In the genomic region with DNA sequence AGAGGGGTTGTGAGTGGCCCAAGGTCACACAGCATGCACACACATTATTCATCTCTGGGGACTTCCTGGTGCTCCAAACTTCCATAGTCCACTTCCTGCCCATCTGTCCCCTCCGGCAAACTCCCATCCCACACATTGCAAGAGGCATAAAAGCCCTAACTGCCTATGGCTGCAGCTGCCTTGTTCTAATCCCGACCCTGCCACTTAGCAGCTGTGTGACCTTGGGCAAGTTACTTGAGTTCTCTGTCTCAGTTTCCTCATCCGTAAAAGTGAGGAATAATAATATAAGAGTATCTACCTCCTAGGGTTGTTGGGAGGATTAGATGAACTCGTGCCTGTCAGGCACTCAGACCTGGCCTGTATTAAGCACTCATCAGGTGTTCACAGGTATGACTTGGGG, we compare ENCODE assay signal across 14 cellular contexts.
"Had no signal": no experiment of that assay in that cellular context is flagged by ENCODE, and none has a peak within 500 bp of the region (broad histone marks: within the 10 kb centered on the region; RNA-seq: fewer than 3 reads in every experiment).

No MANE protein-coding gene starts in this region.

- H3K27ac Mint-ChIP-seq: activated CD4-positive, alpha-beta memory T cell treated with anti-CD3 and anti-CD28 coated beads, Interleukin-2, amount 10 ng/mL, durations not matched to agents 7 days and 5 days; activated CD8-positive, alpha-beta memory T cell treated with anti-CD3 and anti-CD28 coated beads, Interleukin-2, amount 10 ng/mL, durations not matched to agents 7 days and 5 days; activated naive CD4-positive, alpha-beta T cell treated with anti-CD3 and anti-CD28 coated beads for 36 hours; activated T-helper 17 cell treated with anti-CD3 and anti-CD28 coated beads, Interleukin-2, amount 50 U/mL, for 72 hours; naive thymus-derived CD4-positive, alpha-beta T cell had no signal

- H3K36me3 Mint-ChIP-seq: activated CD8-positive, alpha-beta memory T cell treated with anti-CD3 and anti-CD28 coated beads, Interleukin-2, amount 10 ng/mL, durations not matched to agents 7 days and 5 days; brain; naive thymus-derived CD4-positive, alpha-beta T cell had no signal

- H3K27me3 Mint-ChIP-seq: activated CD8-positive, alpha-beta memory T cell treated with anti-CD3 and anti-CD28 coated beads, Interleukin-2, amount 10 ng/mL, durations not matched to agents 7 days and 5 days; activated T-helper 17 cell treated with anti-CD3 and anti-CD28 coated beads, Interleukin-2, amount 50 U/mL, for 72 hours; brain; central memory CD8-positive, alpha-beta T cell had no signal

- H3K27ac ChIP-seq: coronary artery, left lung, parathyroid adenoma had no signal

- DNase-seq: activated CD4-positive, alpha-beta memory T cell treated with anti-CD3 and anti-CD28 coated beads, Interleukin-2, amount 10 ng/mL, durations not matched to agents 7 days and 5 days; activated CD4-positive, alpha-beta T cell treated with anti-CD3 and anti-CD28 coated beads for 4 hours; activated CD8-positive, alpha-beta memory T cell treated with anti-CD3 and anti-CD28 coated beads, Interleukin-2, amount 10 ng/mL, durations not matched to agents 7 days and 5 days; activated naive CD4-positive, alpha-beta T cell treated with anti-CD3 and anti-CD28 coated beads for 36 hours; head of caudate nucleus; left lung; naive thymus-derived CD4-positive, alpha-beta T cell; stimulated activated naive CD4-positive, alpha-beta T cell; T-helper 2 cell had no signal

- H3K4me1 Mint-ChIP-seq: activated CD4-positive, alpha-beta memory T cell treated with anti-CD3 and anti-CD28 coated beads, Interleukin-2, amount 10 ng/mL, durations not matched to agents 7 days and 5 days; activated CD8-positive, alpha-beta memory T cell treated with anti-CD3 and anti-CD28 coated beads, Interleukin-2, amount 10 ng/mL, durations not matched to agents 7 days and 5 days; activated T-helper 17 cell treated with anti-CD3 and anti-CD28 coated beads, Interleukin-2, amount 50 U/mL, for 72 hours; central memory CD8-positive, alpha-beta T cell; naive thymus-derived CD4-positive, alpha-beta T cell had no signal

- H3K4me3 Mint-ChIP-seq: activated CD4-positive, alpha-beta memory T cell treated with anti-CD3 and anti-CD28 coated beads, Interleukin-2, amount 10 ng/mL, durations not matched to agents 7 days and 5 days; activated CD8-positive, alpha-beta memory T cell treated with anti-CD3 and anti-CD28 coated beads, Interleukin-2, amount 10 ng/mL, durations not matched to agents 7 days and 5 days; activated naive CD4-positive, alpha-beta T cell treated with anti-CD3 and anti-CD28 coated beads for 36 hours; activated T-helper 17 cell treated with anti-CD3 and anti-CD28 coated beads, Interleukin-2, amount 50 U/mL, for 72 hours; brain; central memory CD8-positive, alpha-beta T cell; naive thymus-derived CD4-positive, alpha-beta T cell had no signal

- H3K27me3 ChIP-seq: left lung had no signal

- H3K9me3 ChIP-seq: left lung had no signal

- ATAC-seq: activated CD8-positive, alpha-beta memory T cell treated with anti-CD3 and anti-CD28 coated beads, Interleukin-2, amount 10 ng/mL, durations not matched to agents 7 days and 5 days; activated T-helper 17 cell treated with anti-CD3 and anti-CD28 coated beads, Interleukin-2, amount 50 U/mL, for 72 hours; left lung; naive thymus-derived CD4-positive, alpha-beta T cell had no signal

- H3K4me3 ChIP-seq: coronary artery, left lung had no signal

- H3K9me3 Mint-ChIP-seq: activated CD4-positive, alpha-beta memory T cell treated with anti-CD3 and anti-CD28 coated beads, Interleukin-2, amount 10 ng/mL, durations not matched to agents 7 days and 5 days; activated naive CD4-positive, alpha-beta T cell treated with anti-CD3 and anti-CD28 coated beads for 36 hours; activated T-helper 17 cell treated with anti-CD3 and anti-CD28 coated beads, Interleukin-2, amount 50 U/mL, for 72 hours; central memory CD8-positive, alpha-beta T cell had no signal

- H3K9ac ChIP-seq: parathyroid adenoma had no signal

- H3K4me1 ChIP-seq: left lung, parathyroid adenoma had no signal
